26 cellular contexts compared by ENCODE assay signal in the genomic region with DNA sequence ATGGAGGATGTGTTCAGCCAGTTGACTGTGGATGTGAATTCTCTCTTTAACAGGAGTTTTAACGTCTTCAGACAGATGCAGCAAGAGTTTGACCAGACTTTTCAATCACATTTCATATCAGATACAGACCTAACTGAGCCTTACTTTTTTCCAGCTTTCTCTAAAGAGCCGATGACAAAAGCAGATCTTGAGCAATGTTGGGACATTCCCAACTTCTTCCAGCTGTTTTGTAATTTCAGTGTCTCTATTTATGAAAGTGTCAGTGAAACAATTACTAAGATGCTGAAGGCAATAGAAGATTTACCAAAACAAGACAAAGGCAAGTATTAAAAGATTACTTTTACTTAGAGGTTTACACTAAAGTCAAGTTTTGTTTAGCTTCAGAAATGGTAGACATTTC. TPM values are rescaled to one million over a fixed set of nuclear protein-coding genes. Genes with fewer than 3 reads are reported as not detected.
"Had no signal": no experiment of that assay in that cellular context is flagged by ENCODE, and none has a peak within 500 bp of the region (broad histone marks: within the 10 kb centered on the region; RNA-seq: fewer than 3 reads in every experiment).

No MANE protein-coding gene starts in this region.

- ATAC-seq: activated CD8-positive, alpha-beta T cell treated with anti-CD3 and anti-CD28 coated beads, Interleukin-2, amount 10 ng/mL, durations not matched to agents 7 days and 5 days; activated T-cell treated with anti-CD3 and anti-CD28 coated beads, Interleukin-2, amount 50 U/mL, for 4 hours; left cardiac atrium; natural killer cell; pancreas; stimulated activated naive B cell treated with anti-CD40 and anti-IgM and Interleukin-4, amounts not matched to agents 10 μg/mL and 1 μg/mL and 100 μg/mL, for 72 hours; upper lobe of right lung had no signal

- H3K27ac Mint-ChIP-seq: activated CD4-positive, alpha-beta T cell treated with anti-CD3 and anti-CD28 coated beads, Interleukin-2, amount 10 ng/mL, durations not matched to agents 24 days and 14 days; activated CD8-positive, alpha-beta T cell treated with anti-CD3 and anti-CD28 coated beads, Interleukin-2, amount 10 ng/mL, durations not matched to agents 7 days and 5 days; dendritic cell treated with granulocyte-macrophage colony-stimulating factor and Interleukin-4, amounts not matched to agents 40 ng/mL and 50 ng/mL, for 4 days; natural killer cell; stimulated activated naive B cell treated with anti-CD40 and anti-IgM and Interleukin-4, amounts not matched to agents 10 μg/mL and 1 μg/mL and 100 μg/mL, for 72 hours had no signal

- H3K4me3 ChIP-seq: pancreas, sigmoid colon, spleen, thoracic aorta, upper lobe of right lung had no signal

- H3K4me3 Mint-ChIP-seq: activated CD4-positive, alpha-beta T cell treated with anti-CD3 and anti-CD28 coated beads, Interleukin-2, amount 10 ng/mL, durations not matched to agents 24 days and 14 days; activated CD8-positive, alpha-beta T cell treated with anti-CD3 and anti-CD28 coated beads, Interleukin-2, amount 10 ng/mL, durations not matched to agents 7 days and 5 days; activated T-cell treated with anti-CD3 and anti-CD28 coated beads, Interleukin-2, amount 50 U/mL, for 4 hours; dendritic cell treated with granulocyte-macrophage colony-stimulating factor and Interleukin-4, amounts not matched to agents 40 ng/mL and 50 ng/mL, for 4 days; natural killer cell; stimulated activated naive B cell treated with anti-CD40 and anti-IgM and Interleukin-4, amounts not matched to agents 10 μg/mL and 1 μg/mL and 100 μg/mL, for 72 hours had no signal

- H3K9me3 Mint-ChIP-seq: activated CD4-positive, alpha-beta T cell treated with anti-CD3 and anti-CD28 coated beads, Interleukin-2, amount 10 ng/mL, durations not matched to agents 24 days and 14 days; activated T-cell treated with anti-CD3 and anti-CD28 coated beads, Interleukin-2, amount 50 U/mL, for 4 hours; dendritic cell treated with granulocyte-macrophage colony-stimulating factor and Interleukin-4, amounts not matched to agents 40 ng/mL and 50 ng/mL, for 4 days; natural killer cell had no signal

- H3K36me3 ChIP-seq: pancreas, sigmoid colon, spleen, thoracic aorta, upper lobe of right lung had no signal

- H3K4me1 ChIP-seq: pancreas, sigmoid colon, upper lobe of right lung had no signal

- H3K36me3 Mint-ChIP-seq: natural killer cell; stimulated activated naive B cell treated with anti-CD40 and anti-IgM and Interleukin-4, amounts not matched to agents 10 μg/mL and 1 μg/mL and 100 μg/mL, for 72 hours had no signal

- H3K4me1 Mint-ChIP-seq: natural killer cell had no signal

- H3K27me3 ChIP-seq: pancreas, sigmoid colon, upper lobe of right lung had no signal

- DNase-seq: activated CD4-positive, alpha-beta T cell treated with anti-CD3 and anti-CD28 coated beads, Interleukin-2, amount 10 ng/mL, durations not matched to agents 24 days and 14 days; activated CD4-positive, CD25-positive, alpha-beta regulatory T cell; activated CD8-positive, alpha-beta T cell treated with anti-CD3 and anti-CD28 coated beads, Interleukin-2, amount 10 ng/mL, durations not matched to agents 7 days and 5 days; activated effector memory CD4-positive, alpha-beta T cell treated with anti-CD3 and anti-CD28 coated beads, Interleukin-2, amount 50 U/mL, for 16 hours; activated naive CD4-positive, alpha-beta T cell treated with anti-CD3 and anti-CD28 coated beads, Interleukin-2, amount 50 U/mL, for 16 hours; activated T-cell treated with anti-CD3 and anti-CD28 coated beads, Interleukin-2, amount 50 U/mL, for 4 hours; effector CD8-positive, alpha-beta T cell; hippocampal formation; left cardiac atrium; mesendoderm; natural killer cell; pancreas; sigmoid colon; spleen; stimulated activated naive B cell treated with anti-CD40 and anti-IgM and Interleukin-4, amounts not matched to agents 10 μg/mL and 1 μg/mL and 100 μg/mL, for 72 hours; T1000; upper lobe of right lung had no signal

- H3K27ac ChIP-seq: pancreas, sigmoid colon, spleen, thoracic aorta, upper lobe of right lung had no signal

RNA-seq across cellular contexts. Expression of gene CLUL1, which starts 30.4 kb away (rescaled TPM):
- total RNA-seq: activated CD4-positive, alpha-beta T cell treated with anti-CD3 and anti-CD28 coated beads, Interleukin-2, amount 10 ng/mL, durations not matched to agents 24 days and 14 days; activated CD8-positive, alpha-beta T cell treated with anti-CD3 and anti-CD28 coated beads, Interleukin-2, amount 10 ng/mL, durations not matched to agents 7 days and 5 days; activated T-cell treated with anti-CD3 and anti-CD28 coated beads, Interleukin-2, amount 50 U/mL, for 4 hours; bronchial epithelial cell; chondrocyte; natural killer cell; T-helper 1 cell treated with Interleukin-12 subunit alpha and Interleukin-12 subunit beta and Interleukin-4 antibody, amounts not matched to agents 30 ng/mL and 1 ng/mL, for 36 hours had no signal
- polyA plus RNA-seq: spleen had no signal

RNA-seq across cellular contexts. Expression of gene CETN1, which starts 47.0 kb away (rescaled TPM):
- total RNA-seq: activated CD4-positive, alpha-beta T cell treated with anti-CD3 and anti-CD28 coated beads, Interleukin-2, amount 10 ng/mL, durations not matched to agents 24 days and 14 days; activated CD8-positive, alpha-beta T cell treated with anti-CD3 and anti-CD28 coated beads, Interleukin-2, amount 10 ng/mL, durations not matched to agents 7 days and 5 days; activated T-cell treated with anti-CD3 and anti-CD28 coated beads, Interleukin-2, amount 50 U/mL, for 4 hours; astrocyte; bronchial epithelial cell; chondrocyte; left cardiac atrium; lower leg skin; mucosa of gallbladder; natural killer cell; pancreas; sigmoid colon; spleen; T-helper 1 cell treated with Interleukin-12 subunit alpha and Interleukin-12 subunit beta and Interleukin-4 antibody, amounts not matched to agents 30 ng/mL and 1 ng/mL, for 36 hours; thoracic aorta; upper lobe of right lung had no signal
- polyA plus RNA-seq: adipose tissue, pancreas, sigmoid colon, spleen had no signal
